22 cellular contexts compared by ENCODE assay signal in genomic region chr19:13301627-13302334, GRCh38.
DNase-seq lines count a peak whose midpoint lies in the region; FAIRE-seq and TF ChIP-seq lines count a peak whose summit lies in the region.
"Had no signal": no experiment of that assay in that cellular context is flagged by ENCODE, and none has a peak within 500 bp of the region (broad histone marks: within the 10 kb centered on the region; RNA-seq: fewer than 3 reads in every experiment).

No MANE protein-coding gene starts in this region.

- H3K79me2 ChIP-seq in astrocyte (ENCODE audit: insufficient read depth, low read length) = no peaks in the 10 kb centered on the region

- peaks cover 4% of the 10 kb centered on the region for H3K36me3 Mint-ChIP-seq in astrocyte (ENCODE audit: low read depth, unreplicated experiment)
- H3K36me3 Mint-ChIP-seq: IgD-negative memory B cell had no signal

- no peak for TF ChIP-seq CTCF in astrocyte (IDR thresholded peaks at IDR 0.05; ENCODE audit: insufficient read depth, low read depth, low read length)
- no peak for TF ChIP-seq CTCF in dorsolateral prefrontal cortex (IDR thresholded peaks at IDR 0.05 in 54 of 56, conservative IDR thresholded peaks at IDR 0.05 in 2 of 56; ENCODE audit: low read depth in 1 of 56, partially characterized antibody in 56 of 56)

- peak overlapping the region; percentile 27 for H3K4me3 Mint-ChIP-seq in astrocyte (ENCODE audit: unreplicated experiment)
- H3K4me3 Mint-ChIP-seq: CD4-positive, alpha-beta T cell; IgD-negative memory B cell had no signal

- intact Hi-C loops in dorsolateral prefrontal cortex (cut with DNase I) (loop anchor here in 1 of 2 donors (10.0 kb wide), 1 partner anchor 123 kb away; no protein-coding TSS in a partner anchor), cardiac septum (cut with DNase I) (no loop called here)

- H3K27ac ChIP-seq in astrocyte (ENCODE audit: low read depth, low read length) (no peak overlapping the region), dorsolateral prefrontal cortex (peak overlapping the region in 30 of 59 donors; percentile 8 to 95 (median 65))
- H3K27ac ChIP-seq: BLaER1 had no signal

- in situ Hi-C loops in G401 (cut with HindIII; ENCODE audit: low sequenced_read_pairs) = no loop called here

- peak overlapping the region; percentile 5 for H3K4me2 ChIP-seq in astrocyte (ENCODE audit: low read length)

- H3K9me3 ChIP-seq in astrocyte (ENCODE audit: insufficient read depth, low read depth, low read length) = no peaks in the 10 kb centered on the region
- H3K9me3 ChIP-seq: BLaER1 had no signal

- no peak overlapping the region for H3K9ac ChIP-seq in astrocyte (ENCODE audit: low read length)
- H3K9ac ChIP-seq: BLaER1 had no signal

- no peak overlapping the region for H2AFZ ChIP-seq in astrocyte (ENCODE audit: low read depth, low read length)

- H3K4me1 ChIP-seq in astrocyte (ENCODE audit: insufficient read depth, low read length) = no peaks in the 10 kb centered on the region

- DNase-seq in G401 (ENCODE audit: low spot score) (peak; percentile 68), NCI-H446 (lab: John Stamatoyannopoulos, UW) (peak; percentile 17 to 63), astrocyte (ENCODE audit: low read depth) (no peak), dorsolateral prefrontal cortex (no peak), cardiac septum (ENCODE audit: low spot score) (no peak), NCI-H1092 treated with DMSO at 0.1 percent for 48 hours (lab: John Stamatoyannopoulos, UW) (no peak), NCI-H1048 (lab: John Stamatoyannopoulos, UW) (no peak)
- DNase-seq: ACHN; CD4-positive, alpha-beta T cell; COR-L47; GOT3; Karpas-422; MV-4-11; NCI-H1417; NCI-H187 treated with DMSO at 0.1 percent for 48 hours; NCI-H2107; NCI-H2227 treated with DMSO at 0.1 percent for 48 hours; NCI-H524 treated with DMSO at 0.1 percent for 48 hours; Right ventricle myocardium superior had no signal

- no peak for FAIRE-seq in astrocyte (lab: Jason Lieb, UNC)
- FAIRE-seq: G401.6 had no signal

- peaks cover 8% of the 10 kb centered on the region for H3K27me3 Mint-ChIP-seq in astrocyte (ENCODE audit: low read depth, unreplicated experiment)

- no peaks in the 10 kb centered on the region for H4K20me1 ChIP-seq in astrocyte (ENCODE audit: insufficient read depth, low read length)
- H4K20me1 ChIP-seq: BLaER1 had no signal

- no peaks in the 10 kb centered on the region for H3K4me1 Mint-ChIP-seq in astrocyte (ENCODE audit: low read depth, unreplicated experiment)

- no peak overlapping the region for H3K27ac Mint-ChIP-seq in astrocyte (ENCODE audit: unreplicated experiment)
- H3K27ac Mint-ChIP-seq: CD4-positive, alpha-beta T cell; IgD-negative memory B cell had no signal

- H3K36me3 ChIP-seq in astrocyte (ENCODE audit: insufficient read depth, low read length) = no peaks in the 10 kb centered on the region
- H3K36me3 ChIP-seq: BLaER1 had no signal

- H3K9me3 Mint-ChIP-seq in astrocyte (ENCODE audit: unreplicated experiment) = no peaks in the 10 kb centered on the region
- H3K9me3 Mint-ChIP-seq: CD4-positive, alpha-beta T cell had no signal

- H3K27me3 ChIP-seq in astrocyte (ENCODE audit: insufficient read depth, low read length) (no peaks in the 10 kb centered on the region), dorsolateral prefrontal cortex (peaks cover 0 to 3% (median 0%) of the 10 kb centered on the region in 45 donors)
- H3K27me3 ChIP-seq: BLaER1 had no signal

- H3K4me3 ChIP-seq in astrocyte (ENCODE audit: insufficient read depth, low read depth, low read length) (no peak overlapping the region), dorsolateral prefrontal cortex (no peak overlapping the region)
- H3K4me3 ChIP-seq: BLaER1 had no signal

Comparison
In these comparisons a context has a peak if more than half of its experiments do, and no peak if none do; other contexts are left out.
1. DNase-seq: peak in G401 (single experiment) and NCI-H446 (2 of 2); none in astrocyte (single experiment), dorsolateral prefrontal cortex (0 of 10), cardiac septum (single experiment), NCI-H1092 treated with DMSO at 0.1 percent for 48 hours (single experiment) and NCI-H1048 (single experiment).